ENCODE assay signal across 31 cellular contexts in genomic region chr22:48247829-48248228, GRCh38.
"Had no signal": no experiment of that assay in that cellular context is flagged by ENCODE, and none has a peak within 500 bp of the region (broad histone marks: within the 10 kb centered on the region; RNA-seq: fewer than 3 reads in every experiment).

No MANE protein-coding gene starts in this region.

- H3K27me3 Mint-ChIP-seq: activated CD4-positive, alpha-beta T cell treated with anti-CD3 and anti-CD28 coated beads, Interleukin-2, amount 10 ng/mL, durations not matched to agents 24 days and 14 days; activated CD8-positive, alpha-beta memory T cell treated with anti-CD3 and anti-CD28 coated beads, Interleukin-2, amount 10 ng/mL, durations not matched to agents 7 days and 5 days had no signal

- ATAC-seq: activated CD4-positive, alpha-beta T cell treated with anti-CD3 and anti-CD28 coated beads for 36 hours; activated CD8-positive, alpha-beta memory T cell treated with anti-CD3 and anti-CD28 coated beads, Interleukin-2, amount 10 ng/mL, durations not matched to agents 7 days and 5 days; activated CD8-positive, alpha-beta T cell treated with anti-CD3 and anti-CD28 coated beads, Interleukin-2, amount 10 ng/mL, durations not matched to agents 7 days and 5 days; body of pancreas; gastroesophageal sphincter; T-cell had no signal

- H3K4me1 Mint-ChIP-seq: activated CD4-positive, alpha-beta T cell treated with anti-CD3 and anti-CD28 coated beads for 36 hours had no signal

- H3K36me3 Mint-ChIP-seq: activated CD4-positive, alpha-beta memory T cell treated with anti-CD3 and anti-CD28 coated beads for 36 hours; activated CD8-positive, alpha-beta memory T cell treated with anti-CD3 and anti-CD28 coated beads, Interleukin-2, amount 10 ng/mL, durations not matched to agents 7 days and 5 days; activated naive CD8-positive, alpha-beta T cell; T-cell had no signal

- H3K4me3 ChIP-seq: body of pancreas, colonic mucosa, esophagus squamous epithelium, gastroesophageal sphincter had no signal

- H3K27ac ChIP-seq: body of pancreas, colonic mucosa, epithelial cell of prostate, esophagus squamous epithelium, gastroesophageal sphincter, WERI-Rb-1 had no signal

- H3K27me3 ChIP-seq: body of pancreas, colonic mucosa had no signal

- H3K4me3 Mint-ChIP-seq: activated CD4-positive, alpha-beta memory T cell treated with anti-CD3 and anti-CD28 coated beads for 36 hours; activated CD4-positive, alpha-beta T cell treated with anti-CD3 and anti-CD28 coated beads for 36 hours; activated CD4-positive, alpha-beta T cell treated with anti-CD3 and anti-CD28 coated beads, Interleukin-2, amount 10 ng/mL, durations not matched to agents 24 days and 14 days; activated CD8-positive, alpha-beta memory T cell treated with anti-CD3 and anti-CD28 coated beads, Interleukin-2, amount 10 ng/mL, durations not matched to agents 7 days and 5 days; activated CD8-positive, alpha-beta T cell treated with anti-CD3 and anti-CD28 coated beads, Interleukin-2, amount 10 ng/mL, durations not matched to agents 7 days and 5 days; activated naive CD8-positive, alpha-beta T cell; activated T-helper 1 cell treated with anti-CD3 and anti-CD28 coated beads, Interleukin-12 subunit alpha, Interleukin-12 subunit beta, Interleukin-2, Interleukin-4 antibody, amounts not matched to agents 30 ng/mL and 10 ng/mL and 1 ng/mL, durations not matched to agents 14 hours and 24 hours and 36 hours; T-cell; T-helper 1 cell treated with Interleukin-12 subunit alpha and Interleukin-12 subunit beta and Interleukin-4 antibody, amounts not matched to agents 30 μg/mL and 1 μg/mL, for 36 hours had no signal

- H3K4me1 ChIP-seq: body of pancreas, colonic mucosa, esophagus squamous epithelium, gastroesophageal sphincter had no signal

- H3K27ac Mint-ChIP-seq: activated CD4-positive, alpha-beta memory T cell treated with anti-CD3 and anti-CD28 coated beads for 36 hours; activated CD4-positive, alpha-beta T cell treated with anti-CD3 and anti-CD28 coated beads for 36 hours; activated CD4-positive, alpha-beta T cell treated with anti-CD3 and anti-CD28 coated beads, Interleukin-2, amount 10 ng/mL, durations not matched to agents 24 days and 14 days; activated CD8-positive, alpha-beta memory T cell treated with anti-CD3 and anti-CD28 coated beads, Interleukin-2, amount 10 ng/mL, durations not matched to agents 7 days and 5 days; activated CD8-positive, alpha-beta T cell treated with anti-CD3 and anti-CD28 coated beads, Interleukin-2, amount 10 ng/mL, durations not matched to agents 7 days and 5 days; activated naive CD8-positive, alpha-beta T cell; activated T-helper 1 cell treated with anti-CD3 and anti-CD28 coated beads, Interleukin-12 subunit alpha, Interleukin-12 subunit beta, Interleukin-2, Interleukin-4 antibody, amounts not matched to agents 30 ng/mL and 10 ng/mL and 1 ng/mL, durations not matched to agents 14 hours and 24 hours and 36 hours; activated T-helper 2 cell treated with anti-CD3 and anti-CD28 coated beads, Interferon-gamma antibody, Interleukin-2, Interleukin-4, amounts not matched to agents 10 μg/mL and 5 μg/mL and 100 μg/mL, durations not matched to agents 14 hours and 24 hours and 36 hours; T-helper 1 cell treated with Interleukin-12 subunit alpha and Interleukin-12 subunit beta and Interleukin-4 antibody, amounts not matched to agents 30 μg/mL and 1 μg/mL, for 36 hours had no signal

- H3K9me3 Mint-ChIP-seq: activated CD4-positive, alpha-beta memory T cell treated with anti-CD3 and anti-CD28 coated beads for 36 hours; activated CD4-positive, alpha-beta T cell treated with anti-CD3 and anti-CD28 coated beads, Interleukin-2, amount 10 ng/mL, durations not matched to agents 24 days and 14 days; activated T-helper 1 cell treated with anti-CD3 and anti-CD28 coated beads, Interleukin-12 subunit alpha, Interleukin-12 subunit beta, Interleukin-2, Interleukin-4 antibody, amounts not matched to agents 30 ng/mL and 10 ng/mL and 1 ng/mL, durations not matched to agents 14 hours and 24 hours and 36 hours; activated T-helper 2 cell treated with anti-CD3 and anti-CD28 coated beads, Interferon-gamma antibody, Interleukin-2, Interleukin-4, amounts not matched to agents 10 μg/mL and 5 μg/mL and 100 μg/mL, durations not matched to agents 14 hours and 24 hours and 36 hours; T-cell; T-helper 1 cell treated with Interleukin-12 subunit alpha and Interleukin-12 subunit beta and Interleukin-4 antibody, amounts not matched to agents 30 μg/mL and 1 μg/mL, for 36 hours had no signal

- H3K9me3 ChIP-seq: body of pancreas, colonic mucosa, esophagus squamous epithelium, gastroesophageal sphincter had no signal

- DNase-seq: activated CD4-positive, alpha-beta memory T cell treated with anti-CD3 and anti-CD28 coated beads for 36 hours; activated CD4-positive, alpha-beta T cell treated with anti-CD3 and anti-CD28 coated beads for 36 hours; activated CD4-positive, alpha-beta T cell treated with anti-CD3 and anti-CD28 coated beads, Interleukin-2, amount 10 ng/mL, durations not matched to agents 24 days and 14 days; activated CD4-positive, CD25-positive, alpha-beta regulatory T cell; activated CD4-positive, CD25-positive, alpha-beta regulatory T cell treated with anti-CD3 and anti-CD28 coated beads, Interleukin-2, amount 50 U/mL, for 72 hours; activated CD8-positive, alpha-beta memory T cell treated with anti-CD3 and anti-CD28 coated beads, Interleukin-2, amount 10 ng/mL, durations not matched to agents 7 days and 5 days; activated CD8-positive, alpha-beta memory T cell treated with anti-CD3 and anti-CD28 coated beads, Interleukin-2, amount 50 U/mL, for 4 hours; activated CD8-positive, alpha-beta T cell treated with anti-CD3 and anti-CD28 coated beads, Interleukin-2, amount 10 ng/mL, durations not matched to agents 7 days and 5 days; activated gamma-delta T cell treated with Interleukin-2 at 50 U/mL for 16 hours; activated naive CD4-positive, alpha-beta T cell treated with anti-CD3 and anti-CD28 coated beads, Interleukin-2, amount 50 U/mL, for 16 hours; activated naive CD4-positive, alpha-beta T cell treated with Interleukin-2 at 50 U/mL for 16 hours; activated T-cell treated with anti-CD3 and anti-CD28 coated beads, Interleukin-2, amount 50 U/mL, for 1 hour; activated T-cell treated with anti-CD3 and anti-CD28 coated beads, Interleukin-2, amount 50 U/mL, for 48 hours; amygdala; body of pancreas; central memory CD4-positive, alpha-beta T cell; cerebellar nuclear complex; colonic mucosa; effector CD8-positive, alpha-beta T cell; esophagus squamous epithelium; foreskin melanocyte; SW 1271; T-cell; T1000; WERI-Rb-1 had no signal

- H3K36me3 ChIP-seq: colonic mucosa, esophagus squamous epithelium, gastroesophageal sphincter, WERI-Rb-1 had no signal
